ENCODE assay signal across 2 cellular contexts in genomic region chr3:100754563-100755334, GRCh38.
TF ChIP-seq lines count a peak whose summit lies in the region.

No MANE protein-coding gene starts in this region.

TF ChIP-seq in GM23338, 12 proteins besides CTCF, POLR2A, EP300 and RAD21:
- TF ChIP-seq JUNB (IDR thresholded peaks at IDR 0.05; ENCODE audit: unreplicated experiment) (no peak), ZNF331 (CRISPR knock-in tag; IDR thresholded peaks at IDR 0.05; ENCODE audit: low read depth) (no peak)

TF ChIP-seq in neural cell, 6 proteins besides CTCF, POLR2A, EP300 and RAD21:
- no peak for TF ChIP-seq TAF1 (IDR thresholded peaks at IDR 0.05; ENCODE audit: low read depth)
- no peak for TF ChIP-seq POLR2AphosphoS5 (IDR thresholded peaks at IDR 0.05)
- no peak for TF ChIP-seq EZH2 (IDR thresholded peaks at IDR 0.05; ENCODE audit: borderline replicate concordance, insufficient read depth, low read length, poor library complexity, severe bottlenecking)
- peak; percentile 64 for TF ChIP-seq SMC3 (conservative IDR thresholded peaks at IDR 0.05; ENCODE audit: poor library complexity)
- no peak for TF ChIP-seq MXI1 (conservative IDR thresholded peaks at IDR 0.05; ENCODE audit: poor library complexity, severe bottlenecking)
- no peak for TF ChIP-seq REST (IDR thresholded peaks at IDR 0.05; ENCODE audit: borderline replicate concordance)
